ENCODE assay signal across 8 cellular contexts in genomic region chr13:100573121-100573520, GRCh38. TPM values are rescaled to one million over a fixed set of nuclear protein-coding genes. Genes with fewer than 3 reads are reported as not detected.
DNase-seq lines count a peak whose midpoint lies in the region; ATAC-seq, FAIRE-seq and TF ChIP-seq lines count a peak whose summit lies in the region.

No MANE protein-coding gene starts in this region.

- H3K79me2 ChIP-seq in HepG2 (ENCODE audit: insufficient read depth, low read length) = no peaks in the 10 kb centered on the region

- peaks cover 28% of the 10 kb centered on the region for H3K4me1 ChIP-seq in HepG2 (ENCODE audit: insufficient read depth, low read length)

- POLR2A ChIA-PET in HepG2 (lab: Yijun Ruan, JAX) = no interaction called here

- H3K36me3 ChIP-seq in HepG2 (replicated peaks in 1 of 2; ENCODE audit: control insufficient read depth in 1 of 2, insufficient read depth in 2 of 2, low read length in 2 of 2) = no peaks in the 10 kb centered on the region

- no TSS peak for BruUV-seq in HepG2 (replicated peaks; lab: Mats Ljungman, UMichigan)

- no peak overlapping the region for H3K4me3 ChIP-seq in HepG2 (replicated peaks in 1 of 3; ENCODE audit: insufficient read depth in 1 of 3, low read depth in 2 of 3, low read length in 3 of 3)

- intact Hi-C loops in HepG2 (cut with micrococcal nuclease; ENCODE audit: unreplicated experiment) = loop anchor here (1.0 to 5.0 kb wide), 2 partner anchors 529 to 554 kb away; no protein-coding TSS in a partner anchor

- DNase-seq in AG09319 (ENCODE audit: extremely low read depth, low read depth) (peak; percentile 44), NCI-H2227 (lab: John Stamatoyannopoulos, UW; ENCODE audit: unreplicated experiment) (peak; percentile 60), HepG2 (ENCODE audit: low spot score) (peak; percentile 77)
- peak; percentile 47 to 72 (median 61) for DNase-seq in activated CD4-positive, CD25-positive, alpha-beta regulatory T cell (lab: John Stamatoyannopoulos, UW)
- peak; percentile 61 for DNase-seq in central memory CD4-positive, alpha-beta T cell
- DNase-seq in stimulated activated CD8-positive, alpha-beta memory T cell treated with anti-CD3 and anti-CD28 coated beads, Interleukin-12 subunit alpha, Interleukin-12 subunit beta, amount 100 ng/mL, for 4 hours (ENCODE audit: low read depth) = peak; percentile 46

- H3K9me3 ChIP-seq in HepG2 (ENCODE audit: low read length) = no peaks in the 10 kb centered on the region

- CTCF ChIA-PET in HepG2 (lab: Yijun Ruan, JAX; ENCODE audit: low intra/inter-chr PET ratio, low total read pairs) = interaction anchor here (1.3 to 1.5 kb wide), 2 partner anchors 16 to 21 kb away, joined by 4 to 7 read pairs; partner anchors contain the start of gene GGACT

- in situ Hi-C loops in HepG2 (cut with HindIII; ENCODE audit: extremely low pct_ligation_motif_present, low pct_unique_long_range_greater_than_20kb) = no loop called here

- no peak overlapping the region for H3K27ac ChIP-seq in HepG2 (ENCODE audit: extremely low read length, insufficient read depth, low read length)

- H3K9ac ChIP-seq in HepG2 (ENCODE audit: insufficient read depth, low read depth, low read length) = no peak overlapping the region

- FAIRE-seq in HepG2 (lab: Jason Lieb, UNC) = peak; percentile 75

- no peaks in the 10 kb centered on the region for H4K20me1 ChIP-seq in HepG2 (ENCODE audit: insufficient read depth, low read length)

- TF ChIP-seq CTCF in AG09319 (IDR thresholded peaks at IDR 0.05; ENCODE audit: low read depth, low read length) = peak; percentile 72
- TF ChIP-seq CTCF in HepG2 (CRISPR knock-in tag; IDR thresholded peaks at IDR 0.05) = peak; percentile 82

- 0% methylated on average over 2 of the region's 2 CpGs for WGBS in HepG2 (ENCODE audit: low lambda C conversion rate)

- H2AFZ ChIP-seq in HepG2 (ENCODE audit: low read length) = no peak overlapping the region

- TF ChIP-seq RAD21 in HepG2 (CRISPR knock-in tag; IDR thresholded peaks at IDR 0.05) = 0 out of 2 replicates have a peak, but pooled peaks have one; percentile 22

- no peak for TF ChIP-seq POLR2A in HepG2 (IDR thresholded peaks at IDR 0.05; ENCODE audit: insufficient read depth in 1 of 2, low read depth in 2 of 2, low read length in 2 of 2)

- TF ChIP-seq EP300 in HepG2 (IDR thresholded peaks at IDR 0.05; ENCODE audit: low read depth in 2 of 2, low read length in 2 of 2) (no peak), HepG2 (CRISPR knock-in tag; IDR thresholded peaks at IDR 0.05; ENCODE audit: borderline replicate concordance) (no peak)

- H3K4me2 ChIP-seq in HepG2 (ENCODE audit: low read depth, low read length) = no peak overlapping the region

- peak; percentile 83 for ATAC-seq in GM18873 (IDR thresholded peaks at IDR 0.05; ENCODE audit: low FRiP score, unreplicated experiment)
- peak; percentile 82 for ATAC-seq in HG03108 (IDR thresholded peaks at IDR 0.05; ENCODE audit: unreplicated experiment)
- ATAC-seq in HepG2 = peak; percentile 96

- H3K27me3 ChIP-seq in HepG2 (ENCODE audit: control insufficient read depth in 1 of 2, insufficient read depth in 2 of 2, low read length in 2 of 2) = no peaks in the 10 kb centered on the region

TF ChIP-seq in HepG2, 621 proteins besides CTCF, POLR2A, EP300 and RAD21 (continues in another document):
- TF ChIP-seq HNF4G (IDR thresholded peaks at IDR 0.05; ENCODE audit: borderline replicate concordance, low read depth, low read length) (peak; percentile 43; the same call in 1 of the 2 replicates), HNF4G (CRISPR knock-in tag; IDR thresholded peaks at IDR 0.05; ENCODE audit: borderline replicate concordance, low read depth) (no peak), DRAP1 (CRISPR knock-in tag; IDR thresholded peaks at IDR 0.05) (0 out of 2 replicates have a peak, but pooled peaks have one; percentile 18), SALL1 (CRISPR knock-in tag; IDR thresholded peaks at IDR 0.05) (no peak), HMGA1 (CRISPR knock-in tag; conservative IDR thresholded peaks at IDR 0.05) (no peak), HNF4A (CRISPR knock-in tag; IDR thresholded peaks at IDR 0.05) (peak; percentile 51), CREB1 (IDR thresholded peaks at IDR 0.05) (no peak), CREB1 (CRISPR knock-in tag; IDR thresholded peaks at IDR 0.05) (peak; percentile 71), ZNF788 (CRISPR knock-in tag; IDR thresholded peaks at IDR 0.05; ENCODE audit: borderline replicate concordance) (no peak), SMC3 (IDR thresholded peaks at IDR 0.05; ENCODE audit: low read length) (peak; percentile 64), PATZ1 (CRISPR knock-in tag; IDR thresholded peaks at IDR 0.05) (0 out of 2 replicates have a peak, but pooled peaks have one; percentile 16), ZFP90 (CRISPR knock-in tag; IDR thresholded peaks at IDR 0.05; ENCODE audit: borderline replicate concordance) (no peak), STAG1 (CRISPR knock-in tag; IDR thresholded peaks at IDR 0.05) (peak; percentile 75), NFRKB (IDR thresholded peaks at IDR 0.05) (no peak), MXD4 (CRISPR knock-in tag; IDR thresholded peaks at IDR 0.05) (0 out of 2 replicates have a peak, but pooled peaks have one; percentile 43), ZNF331 (CRISPR knock-in tag; IDR thresholded peaks at IDR 0.05) (0 out of 2 replicates have a peak, but pooled peaks have one; percentile 48), YEATS2 (CRISPR knock-in tag; IDR thresholded peaks at IDR 0.05; ENCODE audit: borderline replicate concordance) (0 out of 2 replicates have a peak, but pooled peaks have one; percentile 21), ZNF281 (CRISPR knock-in tag; IDR thresholded peaks at IDR 0.05; ENCODE audit: borderline replicate concordance) (peak; percentile 32; the same call in 1 of the 2 replicates)

RNA-seq across cellular contexts. Expression of gene GGACT, which starts 15.5 kb away (rescaled TPM):
- total RNA-seq in HepG2 (2016; rRNA removed; fragmentation: Illumina TruSeq; extraction: Trizol) = 1.6 and 1.9 TPM in 2 replicates
- total RNA-seq in HepG2 (2016; cell fraction: cytosol; rRNA removed; fragmentation: Illumina TruSeq; extraction: Trizol; ENCODE audit: low read depth) = 0.88 and 1.9 TPM in 2 replicates
- total RNA-seq in HepG2 (2016; cell fraction: insoluble cytoplasmic fraction; rRNA removed; fragmentation: Illumina TruSeq; extraction: Trizol) = 1.3 and 1.8 TPM in 2 replicates
- 2.3 and 2.4 TPM in 2 replicates for total RNA-seq in HepG2 (2016; cell fraction: membrane; rRNA removed; fragmentation: Illumina TruSeq; extraction: Trizol)
- 0.56 and 0.93 TPM in 2 replicates for total RNA-seq in HepG2 (2016; cell fraction: nucleus; rRNA removed; fragmentation: Illumina TruSeq; extraction: Trizol)
- polyA plus RNA-seq in HepG2 (2011; rRNA removed) = 1.7 and 2.3 TPM in 2 replicates
- polyA plus RNA-seq in HepG2 (2011; cell fraction: cytosol; rRNA removed) = 1.2 and 1.3 TPM in 2 replicates
- polyA plus RNA-seq in HepG2 (2011; cell fraction: nucleus; rRNA removed) = 0.69 and 0.97 TPM in 2 replicates
- 2.7 and 6.4 TPM in 2 replicates for polyA plus RNA-seq in HepG2 (2012)
- polyA plus RNA-seq in HepG2 (2016; cell fraction: cytosol; fragmentation: Illumina TruSeq; extraction: Trizol; ENCODE audit: low read depth) = 1.9 and 2.4 TPM in 2 replicates
- polyA plus RNA-seq in HepG2 (2016; cell fraction: insoluble cytoplasmic fraction; fragmentation: Illumina TruSeq; extraction: Trizol; ENCODE audit: low read depth) = 1.7 and 2.2 TPM in 2 replicates
- 2.2 and 3.9 TPM in 2 replicates for polyA plus RNA-seq in HepG2 (2016; cell fraction: membrane; fragmentation: Illumina TruSeq; extraction: Trizol; ENCODE audit: low read depth)
- polyA plus RNA-seq in HepG2 (2016; cell fraction: nucleus; fragmentation: Illumina TruSeq; extraction: Trizol; ENCODE audit: insufficient read depth, low read depth) = 0.39 and 0.98 TPM in 2 replicates
- 0.33 and 0.34 TPM in 2 replicates for polyA minus RNA-seq in HepG2 (2011; rRNA and poly(A)+ RNA removed; ENCODE audit: low replicate concordance)
- polyA minus RNA-seq in HepG2 (2011; cell fraction: cytosol; rRNA and poly(A)+ RNA removed) = 0.18 and 0.40 TPM in 2 replicates
- 1.8 and 2.5 TPM in 2 replicates for polyA minus RNA-seq in HepG2 (2011; cell fraction: nucleus; rRNA and poly(A)+ RNA removed)
